ENCODE assay signal across 9 cellular contexts in the genomic region with DNA sequence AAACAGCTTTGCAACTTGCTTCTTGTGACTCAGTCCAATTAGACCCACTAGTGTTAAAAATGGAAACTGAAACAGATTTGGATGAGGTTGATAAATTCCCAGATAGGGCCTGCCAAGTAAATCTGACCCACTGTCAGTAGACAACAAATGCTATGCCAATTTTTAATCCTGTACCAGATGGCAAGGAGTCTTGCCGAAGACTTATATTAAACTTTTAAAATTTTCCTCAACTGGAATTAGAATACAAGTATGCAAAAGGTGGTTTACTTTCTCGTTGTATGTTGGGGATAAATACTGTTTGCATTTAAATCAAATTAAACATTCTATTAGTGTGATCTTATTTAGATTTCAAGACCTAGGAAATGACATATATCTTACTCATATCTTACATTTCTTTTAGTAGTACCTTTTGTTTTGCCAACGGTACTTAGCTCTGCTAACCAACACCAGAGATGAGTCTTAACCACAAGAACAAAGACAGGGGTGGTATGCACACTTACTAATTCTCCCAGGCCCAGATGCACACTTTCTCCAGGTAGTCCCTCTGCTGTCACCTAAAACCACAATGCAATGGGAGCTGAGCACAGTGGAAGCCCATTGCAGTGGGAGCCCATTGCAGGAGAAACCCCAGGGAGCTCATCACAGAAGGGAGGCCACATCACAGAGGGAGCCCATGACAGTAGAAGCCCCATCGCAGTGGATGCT.
A peak's percentile ranks its signal among the peaks of the same experiment; 100 is the strongest.
DNase-seq lines count a peak whose midpoint lies in the region; ATAC-seq and TF ChIP-seq lines count a peak whose summit lies in the region.
"Had no signal": no experiment of that assay in that cellular context is flagged by ENCODE, and none has a peak within 500 bp of the region (broad histone marks: within the 10 kb centered on the region; RNA-seq: fewer than 3 reads in every experiment).

No MANE protein-coding gene starts in this region.

- H3K27me3 Mint-ChIP-seq in HFFc6 (ENCODE audit: insufficient read depth) = no peaks in the 10 kb centered on the region
- H3K27me3 Mint-ChIP-seq in activated CD4-positive, alpha-beta memory T cell treated with anti-CD3 and anti-CD28 coated beads for 36 hours = peaks cover 19% of the 10 kb centered on the region
- H3K27me3 Mint-ChIP-seq in CD4-positive, alpha-beta T cell = no peaks in the 10 kb centered on the region

- 0 out of 2 replicates have a peak, but pooled peaks have one; percentile 1 for TF ChIP-seq CTCF in HFFc6 (IDR thresholded peaks at IDR 0.05)
- TF ChIP-seq CTCF in CD4-positive, alpha-beta T cell (IDR thresholded peaks at IDR 0.05) = no peak

- no peak for ATAC-seq in CD4-positive, alpha-beta T cell (ENCODE audit: poor library complexity)
- ATAC-seq in HG02763 (IDR thresholded peaks at IDR 0.05; ENCODE audit: unreplicated experiment) = no peak

- H3K27me3 ChIP-seq in CD4-positive, alpha-beta T cell (ENCODE audit: control insufficient read depth, insufficient read depth, low read length) = no peaks in the 10 kb centered on the region

- DNase-seq in GM03348 (ENCODE audit: low spot score) (peak; percentile 39), HFFc6 (peak; percentile 60), myocyte (ENCODE audit: low read depth) (peak; percentile 76), COLO668 (lab: John Stamatoyannopoulos, UW; ENCODE audit: unreplicated experiment) (no peak)
- DNase-seq in activated CD4-positive, alpha-beta memory T cell treated with anti-CD3 and anti-CD28 coated beads for 36 hours = peak; percentile 30
- no peak for DNase-seq in activated effector memory CD4-positive, alpha-beta T cell treated with anti-CD3 and anti-CD28 coated beads, Interleukin-2, amount 50 U/mL, for 16 hours
- no peak for DNase-seq in CD4-positive, alpha-beta T cell
- DNase-seq: NCI-H2081 treated with DMSO at 0.1 percent for 48 hours had no signal

- no peaks in the 10 kb centered on the region for H3K9me3 ChIP-seq in CD4-positive, alpha-beta T cell (ENCODE audit: control insufficient read depth, low read length)

- peaks cover 93% of the 10 kb centered on the region for H3K4me1 Mint-ChIP-seq in HFFc6 (ENCODE audit: low read depth)
- peaks cover 34% of the 10 kb centered on the region for H3K4me1 Mint-ChIP-seq in activated CD4-positive, alpha-beta memory T cell treated with anti-CD3 and anti-CD28 coated beads for 36 hours (ENCODE audit: low read depth)
- no peaks in the 10 kb centered on the region for H3K4me1 Mint-ChIP-seq in CD4-positive, alpha-beta T cell (ENCODE audit: low read depth)

- H3K27ac Mint-ChIP-seq in HFFc6 = peak overlapping the region; percentile 97
- no peak overlapping the region for H3K27ac Mint-ChIP-seq in activated CD4-positive, alpha-beta memory T cell treated with anti-CD3 and anti-CD28 coated beads for 36 hours
- no peak overlapping the region for H3K27ac Mint-ChIP-seq in CD4-positive, alpha-beta T cell

- CTCF ChIA-PET in activated CD4-positive, alpha-beta memory T cell treated with anti-CD3 and anti-CD28 coated beads for 36 hours (lab: Charles Lee) = interaction anchor here (0.9 to 3.3 kb wide), 3 partner anchors 11 to 191 kb away, joined by 3 to 19 read pairs (median 6); no protein-coding TSS in a partner anchor
- CTCF ChIA-PET in CD4-positive, alpha-beta T cell (lab: Charles Lee) = no interaction called here

- H3K9me3 Mint-ChIP-seq in HFFc6 = no peaks in the 10 kb centered on the region
- H3K9me3 Mint-ChIP-seq in activated CD4-positive, alpha-beta memory T cell treated with anti-CD3 and anti-CD28 coated beads for 36 hours = no peaks in the 10 kb centered on the region
- H3K9me3 Mint-ChIP-seq in CD4-positive, alpha-beta T cell = no peaks in the 10 kb centered on the region

- peaks cover 5% of the 10 kb centered on the region; the same call in 1 of the 2 replicates for H3K36me3 Mint-ChIP-seq in HFFc6 (ENCODE audit: low read depth)
- no peaks in the 10 kb centered on the region for H3K36me3 Mint-ChIP-seq in activated CD4-positive, alpha-beta memory T cell treated with anti-CD3 and anti-CD28 coated beads for 36 hours
- H3K36me3 Mint-ChIP-seq in CD4-positive, alpha-beta T cell (ENCODE audit: low read depth) = no peaks in the 10 kb centered on the region

- H3K4me3 Mint-ChIP-seq in HFFc6 = peak overlapping the region; percentile 72
- H3K4me3 Mint-ChIP-seq in activated CD4-positive, alpha-beta memory T cell treated with anti-CD3 and anti-CD28 coated beads for 36 hours = no peak overlapping the region
- no peak overlapping the region for H3K4me3 Mint-ChIP-seq in CD4-positive, alpha-beta T cell

- POLR2A ChIA-PET in activated CD4-positive, alpha-beta memory T cell treated with anti-CD3 and anti-CD28 coated beads for 36 hours (lab: Charles Lee) = interaction anchor here (1.4 kb wide), 1 partner anchor 147 kb away, joined by 3 read pairs; no protein-coding TSS in a partner anchor
- POLR2A ChIA-PET in CD4-positive, alpha-beta T cell (lab: Charles Lee) = no interaction called here

- intact Hi-C loops in activated CD4-positive, alpha-beta memory T cell treated with anti-CD3 and anti-CD28 coated beads for 36 hours (cut with micrococcal nuclease) = loop anchor here (1.0 to 2.0 kb wide), 5 partner anchors 40 to 233 kb away; partner anchors contain the start of gene RNF13
- intact Hi-C loops in CD4-positive, alpha-beta T cell (cut with DNase I, micrococcal nuclease) = no loop called here

- no peak overlapping the region for H3K27ac ChIP-seq in CD4-positive, alpha-beta T cell (ENCODE audit: low read depth, low read length)

Comparison
In these comparisons a context has a peak if more than half of its experiments do, and no peak if none do; other contexts are left out.
1. DNase-seq: peak in GM03348 (single experiment), HFFc6 (single experiment), activated CD4-positive, alpha-beta memory T cell treated with anti-CD3 and anti-CD28 coated beads for 36 hours (single experiment) and myocyte (single experiment); none in COLO668 (single experiment), activated effector memory CD4-positive, alpha-beta T cell treated with anti-CD3 and anti-CD28 coated beads, Interleukin-2, amount 50 U/mL, for 16 hours (single experiment) and CD4-positive, alpha-beta T cell (0 of 10).